8 cellular contexts compared by ENCODE assay signal in genomic region chr19:15432629-15433518, GRCh38. TPM values are rescaled to one million over a fixed set of nuclear protein-coding genes. Genes with fewer than 3 reads are reported as not detected.
A peak's percentile ranks its signal among the peaks of the same experiment; 100 is the strongest.
DNase-seq lines count a peak whose midpoint lies in the region; ATAC-seq and TF ChIP-seq lines count a peak whose summit lies in the region.

No MANE protein-coding gene starts in this region.

- peak; percentile 73 for ATAC-seq in DND-41 (ENCODE audit: insufficient read depth, low read depth)
- ATAC-seq in Right ventricle myocardium inferior = peak; percentile 93
- ATAC-seq in thoracic aorta (ENCODE audit: insufficient number of reproducible peaks, low FRiP score, low read depth) = peak; percentile 63

- DNase-seq in DND-41 = peak; percentile 95
- DNase-seq in GOT3 (lab: John Stamatoyannopoulos, UW) = peak; percentile 72
- DNase-seq in NAMALWA (ENCODE audit: low spot score) = peak; percentile 92
- peak; percentile 86 for DNase-seq in SKM-1 treated with dmso at 0.1 percent for 144 hours (lab: John Stamatoyannopoulos, UW; ENCODE audit: unreplicated experiment)
- peak; percentile 98 for DNase-seq in activated naive CD8-positive, alpha-beta T cell treated with anti-CD3 and anti-CD28 coated beads for 36 hours
- peak; percentile 96 for DNase-seq in Right ventricle myocardium inferior (ENCODE audit: missing footprints)
- DNase-seq in ovary = peak; percentile 89 to 95 (median 91)
- peak; percentile 45 for DNase-seq in thoracic aorta (ENCODE audit: low spot score)

- peaks cover 49% of the 10 kb centered on the region for H3K79me2 ChIP-seq in DND-41 (ENCODE audit: insufficient read depth, low read length)

- H3K36me3 ChIP-seq in DND-41 (ENCODE audit: insufficient read depth, low read length) = peaks cover 32% of the 10 kb centered on the region
- no peaks in the 10 kb centered on the region for H3K36me3 ChIP-seq in ovary
- H3K36me3 ChIP-seq in thoracic aorta = peaks cover 14% of the 10 kb centered on the region

- H3K27ac ChIP-seq in DND-41 (ENCODE audit: low read length) (peak overlapping the region; percentile 87), ovary (peak overlapping the region; percentile 52 to 63), thoracic aorta (peak overlapping the region; percentile 87 to 97)

- peak overlapping the region; percentile 74 for H3K4me2 ChIP-seq in DND-41 (ENCODE audit: insufficient read depth, low read length)

- 0 to 1% (median 1%) methylated on average over 40 to 75 of the region's 75 CpGs for WGBS in ovary, 3 donors

- peaks cover 40% of the 10 kb centered on the region for H3K4me1 ChIP-seq in DND-41 (ENCODE audit: insufficient read depth, low read length)
- H3K4me1 ChIP-seq in ovary (ENCODE audit: insufficient read depth) = peaks cover 13% of the 10 kb centered on the region
- peaks cover 30 to 50% of the 10 kb centered on the region in 2 donors for H3K4me1 ChIP-seq in thoracic aorta (ENCODE audit: control insufficient read depth in 1 of 2, low read depth in 2 of 2)

- peak overlapping the region; percentile 72 for H3K9ac ChIP-seq in DND-41 (ENCODE audit: low read depth, low read length)

- H3K4me1 Mint-ChIP-seq in activated naive CD8-positive, alpha-beta T cell treated with anti-CD3 and anti-CD28 coated beads for 36 hours = peaks cover 28% of the 10 kb centered on the region

- TF ChIP-seq CTCF in DND-41 (IDR thresholded peaks at IDR 0.05; ENCODE audit: borderline replicate concordance, extremely low read depth, low read length, poor library complexity, severe bottlenecking) (no peak), ovary (IDR thresholded peaks at IDR 0.05) (no peak), thoracic aorta (IDR thresholded peaks at IDR 0.05) (no peak)

- no peak for TF ChIP-seq EP300 in ovary (IDR thresholded peaks at IDR 0.05)

- H3K9me3 ChIP-seq in DND-41 (ENCODE audit: insufficient read depth, low read length, severe bottlenecking) = no peaks in the 10 kb centered on the region
- H3K9me3 ChIP-seq in ovary = no peaks in the 10 kb centered on the region
- no peaks in the 10 kb centered on the region for H3K9me3 ChIP-seq in thoracic aorta

- peak overlapping the region; percentile 88 for H3K27ac Mint-ChIP-seq in activated naive CD8-positive, alpha-beta T cell treated with anti-CD3 and anti-CD28 coated beads for 36 hours

- H3K27me3 ChIP-seq in DND-41 (ENCODE audit: insufficient read depth, low read length, poor library complexity) (no peaks in the 10 kb centered on the region), ovary (no peaks in the 10 kb centered on the region), thoracic aorta (replicated peaks; ENCODE audit: insufficient read depth) (no peaks in the 10 kb centered on the region)

- peaks cover 8% of the 10 kb centered on the region for H3K36me3 Mint-ChIP-seq in activated naive CD8-positive, alpha-beta T cell treated with anti-CD3 and anti-CD28 coated beads for 36 hours

- H3K9me3 Mint-ChIP-seq in activated naive CD8-positive, alpha-beta T cell treated with anti-CD3 and anti-CD28 coated beads for 36 hours = no peaks in the 10 kb centered on the region

- intact Hi-C loops in Right ventricle myocardium inferior (cut with DNase I) = loop anchor here (1.0 to 5.0 kb wide), 2 partner anchors 14 to 56 kb away; partner anchors contain the start of gene AKAP8
- intact Hi-C loops in ovary (cut with DNase I) = loop anchor here in 1 of 4 donors (10.0 kb wide), 1 partner anchor 58 kb away; the partner anchor contains the start of gene AKAP8

- TF ChIP-seq POLR2A in ovary (IDR thresholded peaks at IDR 0.05) = peak; percentile 30

- peak overlapping the region; percentile 89 for H3K4me3 Mint-ChIP-seq in activated naive CD8-positive, alpha-beta T cell treated with anti-CD3 and anti-CD28 coated beads for 36 hours

- H2AFZ ChIP-seq in DND-41 (ENCODE audit: low read depth, low read length) = peak overlapping the region; percentile 70

- no peaks in the 10 kb centered on the region for H3K27me3 Mint-ChIP-seq in activated naive CD8-positive, alpha-beta T cell treated with anti-CD3 and anti-CD28 coated beads for 36 hours

- H4K20me1 ChIP-seq in DND-41 (ENCODE audit: insufficient read depth, low read length) = peaks cover 38% of the 10 kb centered on the region

- H3K4me3 ChIP-seq in DND-41 (ENCODE audit: low read depth in 1 of 2, low read length in 2 of 2) = peak overlapping the region; percentile 68 to 72
- H3K4me3 ChIP-seq in ovary = peak overlapping the region; percentile 52
- peak overlapping the region; percentile 99 for H3K4me3 ChIP-seq in thoracic aorta

RNA-seq across cellular contexts. Expression of gene AKAP8L, which starts 14.1 kb away (rescaled TPM):
- total RNA-seq in activated naive CD8-positive, alpha-beta T cell treated with anti-CD3 and anti-CD28 coated beads for 36 hours = 10 to 100 TPM; 70.6 to 71.6 TPM
- 76.7 TPM for total RNA-seq in Right ventricle myocardium inferior
- total RNA-seq in ovary = 100 to 1,000 TPM in 3 of 7 donors, 10 to 100 TPM in 4; 85.9 to 121 (median 93.2) TPM
- 10 to 100 TPM; 70.3 to 78.5 TPM for polyA plus RNA-seq in ovary
- total RNA-seq in thoracic aorta = 100 to 1,000 TPM; 163 to 247 TPM

RNA-seq across cellular contexts. Expression of gene WIZ, which starts 16.9 kb away (rescaled TPM):
- total RNA-seq in activated naive CD8-positive, alpha-beta T cell treated with anti-CD3 and anti-CD28 coated beads for 36 hours = 10 to 100 TPM; 22.7 to 24.1 TPM
- 31.3 TPM for total RNA-seq in Right ventricle myocardium inferior
- total RNA-seq in ovary = 10 to 100 TPM; 21.0 to 46.5 (median 41.7) TPM
- 10 to 100 TPM in 1 of 2 donors, 1 to 10 TPM in 1; 4.8 to 24.7 TPM for polyA plus RNA-seq in ovary
- 10 to 100 TPM; 37.8 to 45.3 TPM for total RNA-seq in thoracic aorta

RNA-seq across cellular contexts. Expression of gene RASAL3, which starts 31.5 kb away (rescaled TPM):
- 10 to 100 TPM; 75.0 to 83.4 TPM for total RNA-seq in activated naive CD8-positive, alpha-beta T cell treated with anti-CD3 and anti-CD28 coated beads for 36 hours
- total RNA-seq in Right ventricle myocardium inferior (2.3 TPM), ovary (1 to 10 TPM in 5 of 7 donors, under 1 TPM in 2; 0.61 to 2.6 (median 1.4) TPM), thoracic aorta (1 to 10 TPM; 4.1 to 5.1 TPM)
- 1 to 10 TPM in 1 of 2 donors, under 1 TPM in 1; 0.63 to 1.5 TPM for polyA plus RNA-seq in ovary

RNA-seq across cellular contexts. Expression of gene PGLYRP2, which starts 46.4 kb away (rescaled TPM):
- total RNA-seq in activated naive CD8-positive, alpha-beta T cell treated with anti-CD3 and anti-CD28 coated beads for 36 hours = not detected
- not detected for total RNA-seq in Right ventricle myocardium inferior
- total RNA-seq in ovary = under 1 TPM in 1 of 7 donors, not detected in 6; 0.28 TPM
- polyA plus RNA-seq in ovary = not detected
- not detected for total RNA-seq in thoracic aorta

RNA-seq across cellular contexts. Expression of gene AKAP8, which starts 53.3 kb away (rescaled TPM):
- 10 to 100 TPM; 59.4 to 61.2 TPM for total RNA-seq in activated naive CD8-positive, alpha-beta T cell treated with anti-CD3 and anti-CD28 coated beads for 36 hours
- total RNA-seq in Right ventricle myocardium inferior = 19.8 TPM
- total RNA-seq in ovary = 10 to 100 TPM; 19.1 to 53.3 (median 46.4) TPM
- polyA plus RNA-seq in ovary = 10 to 100 TPM; 13.6 to 21.6 TPM
- 10 to 100 TPM; 18.7 to 54.9 TPM for total RNA-seq in thoracic aorta

Comparison
In these comparisons a context has a peak if more than half of its experiments do, and no peak if none do; other contexts are left out.
1. Peak in every context shown above with its lines: DNase-seq, ATAC-seq, H3K4me3 ChIP-seq and H3K27ac ChIP-seq.
2. DNase-seq: peak in every context shown above with its lines; median percentile 98 in activated naive CD8-positive, alpha-beta T cell treated with anti-CD3 and anti-CD28 coated beads for 36 hours; 96 in Right ventricle myocardium inferior; 95 in DND-41; 92 in NAMALWA; 91 in ovary; 86 in SKM-1 treated with dmso at 0.1 percent for 144 hours; 72 in GOT3; 45 in thoracic aorta.
3. RNA of gene RASAL3, which starts 31.5 kb away (total RNA-seq): 75.0 to 83.4 TPM in activated naive CD8-positive, alpha-beta T cell treated with anti-CD3 and anti-CD28 coated beads for 36 hours; 4.1 to 5.1 TPM in thoracic aorta, 2.3 TPM in Right ventricle myocardium inferior (single experiment) and 0.61 to 2.6 TPM in ovary; every median in the first group is over 10 times any median in the second.